Comparison of ENCODE assay signal across 1 cellular context in genomic region chr21:42911920-42912319, GRCh38.
TF ChIP-seq lines count a peak whose summit lies in the region.

No MANE protein-coding gene starts in this region.

TF ChIP-seq in HEK293, 187 proteins besides CTCF, POLR2A, EP300 and RAD21 (continued from another document):
- TF ChIP-seq PRDM10 (tag by site-specific recombination; IDR thresholded peaks at IDR 0.05): peak; percentile 41; the same call in 1 of the 2 replicates
